ENCODE assay signal across 2 cellular contexts in the genomic region with DNA sequence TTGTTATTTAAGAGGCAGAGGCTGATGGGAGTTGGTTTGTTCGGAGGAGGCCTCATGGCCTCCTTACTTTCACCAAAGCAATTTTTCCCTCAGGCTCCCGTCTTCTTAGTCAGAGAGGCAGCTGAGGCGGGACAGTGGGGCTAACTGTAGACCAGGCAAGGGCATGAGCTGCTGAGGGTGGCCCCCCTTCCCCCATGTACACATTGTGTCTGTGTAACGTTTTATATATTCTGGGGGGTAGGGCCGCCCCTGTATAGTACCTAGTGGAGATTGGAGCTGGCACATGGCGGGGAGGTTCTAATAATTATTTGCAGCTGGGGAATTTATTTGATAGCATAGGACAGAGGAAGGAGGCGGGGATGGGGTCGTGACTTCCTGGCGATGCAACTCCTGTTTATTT.
TF ChIP-seq lines count a peak whose summit lies in the region.

No MANE protein-coding gene starts in this region.

TF ChIP-seq in GM23338, 12 proteins besides CTCF, POLR2A, EP300 and RAD21 (continued from another document):
- TF ChIP-seq, protein P1, sequence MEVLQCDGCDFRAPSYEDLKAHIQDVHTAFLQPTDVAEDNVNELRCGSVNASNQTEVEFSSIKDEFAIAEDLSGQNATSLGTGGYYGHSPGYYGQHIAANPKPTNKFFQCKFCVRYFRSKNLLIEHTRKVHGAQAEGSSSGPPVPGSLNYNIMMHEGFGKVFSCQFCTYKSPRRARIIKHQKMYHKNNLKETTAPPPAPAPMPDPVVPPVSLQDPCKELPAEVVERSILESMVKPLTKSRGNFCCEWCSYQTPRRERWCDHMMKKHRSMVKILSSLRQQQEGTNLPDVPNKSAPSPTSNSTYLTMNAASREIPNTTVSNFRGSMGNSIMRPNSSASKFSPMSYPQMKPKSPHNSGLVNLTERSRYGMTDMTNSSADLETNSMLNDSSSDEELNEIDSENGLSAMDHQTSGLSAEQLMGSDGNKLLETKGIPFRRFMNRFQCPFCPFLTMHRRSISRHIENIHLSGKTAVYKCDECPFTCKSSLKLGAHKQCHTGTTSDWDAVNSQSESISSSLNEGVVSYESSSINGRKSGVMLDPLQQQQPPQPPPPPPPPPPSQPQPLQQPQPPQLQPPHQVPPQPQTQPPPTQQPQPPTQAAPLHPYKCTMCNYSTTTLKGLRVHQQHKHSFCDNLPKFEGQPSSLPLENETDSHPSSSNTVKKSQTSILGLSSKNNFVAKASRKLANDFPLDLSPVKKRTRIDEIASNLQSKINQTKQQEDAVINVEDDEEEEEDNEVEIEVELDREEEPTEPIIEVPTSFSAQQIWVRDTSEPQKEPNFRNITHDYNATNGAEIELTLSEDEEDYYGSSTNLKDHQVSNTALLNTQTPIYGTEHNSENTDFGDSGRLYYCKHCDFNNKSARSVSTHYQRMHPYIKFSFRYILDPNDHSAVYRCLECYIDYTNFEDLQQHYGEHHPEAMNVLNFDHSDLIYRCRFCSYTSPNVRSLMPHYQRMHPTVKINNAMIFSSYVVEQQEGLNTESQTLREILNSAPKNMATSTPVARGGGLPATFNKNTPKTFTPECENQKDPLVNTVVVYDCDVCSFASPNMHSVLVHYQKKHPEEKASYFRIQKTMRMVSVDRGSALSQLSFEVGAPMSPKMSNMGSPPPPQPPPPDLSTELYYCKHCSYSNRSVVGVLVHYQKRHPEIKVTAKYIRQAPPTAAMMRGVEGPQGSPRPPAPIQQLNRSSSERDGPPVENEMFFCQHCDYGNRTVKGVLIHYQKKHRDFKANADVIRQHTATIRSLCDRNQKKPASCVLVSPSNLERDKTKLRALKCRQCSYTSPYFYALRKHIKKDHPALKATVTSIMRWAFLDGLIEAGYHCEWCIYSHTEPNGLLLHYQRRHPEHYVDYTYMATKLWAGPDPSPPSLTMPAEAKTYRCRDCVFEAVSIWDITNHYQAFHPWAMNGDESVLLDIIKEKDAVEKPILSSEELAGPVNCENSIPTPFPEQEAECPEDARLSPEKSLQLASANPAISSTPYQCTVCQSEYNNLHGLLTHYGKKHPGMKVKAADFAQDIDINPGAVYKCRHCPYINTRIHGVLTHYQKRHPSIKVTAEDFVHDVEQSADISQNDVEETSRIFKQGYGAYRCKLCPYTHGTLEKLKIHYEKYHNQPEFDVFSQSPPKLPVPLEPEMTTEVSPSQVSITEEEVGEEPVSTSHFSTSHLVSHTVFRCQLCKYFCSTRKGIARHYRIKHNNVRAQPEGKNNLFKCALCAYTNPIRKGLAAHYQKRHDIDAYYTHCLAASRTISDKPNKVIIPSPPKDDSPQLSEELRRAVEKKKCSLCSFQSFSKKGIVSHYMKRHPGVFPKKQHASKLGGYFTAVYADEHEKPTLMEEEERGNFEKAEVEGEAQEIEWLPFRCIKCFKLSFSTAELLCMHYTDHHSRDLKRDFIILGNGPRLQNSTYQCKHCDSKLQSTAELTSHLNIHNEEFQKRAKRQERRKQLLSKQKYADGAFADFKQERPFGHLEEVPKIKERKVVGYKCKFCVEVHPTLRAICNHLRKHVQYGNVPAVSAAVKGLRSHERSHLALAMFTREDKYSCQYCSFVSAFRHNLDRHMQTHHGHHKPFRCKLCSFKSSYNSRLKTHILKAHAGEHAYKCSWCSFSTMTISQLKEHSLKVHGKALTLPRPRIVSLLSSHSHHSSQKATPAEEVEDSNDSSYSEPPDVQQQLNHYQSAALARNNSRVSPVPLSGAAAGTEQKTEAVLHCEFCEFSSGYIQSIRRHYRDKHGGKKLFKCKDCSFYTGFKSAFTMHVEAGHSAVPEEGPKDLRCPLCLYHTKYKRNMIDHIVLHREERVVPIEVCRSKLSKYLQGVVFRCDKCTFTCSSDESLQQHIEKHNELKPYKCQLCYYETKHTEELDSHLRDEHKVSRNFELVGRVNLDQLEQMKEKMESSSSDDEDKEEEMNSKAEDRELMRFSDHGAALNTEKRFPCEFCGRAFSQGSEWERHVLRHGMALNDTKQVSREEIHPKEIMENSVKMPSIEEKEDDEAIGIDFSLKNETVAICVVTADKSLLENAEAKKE (CRISPR knock-in tag; IDR thresholded peaks at IDR 0.05) = no peak
- TF ChIP-seq JUNB (IDR thresholded peaks at IDR 0.05; ENCODE audit: unreplicated experiment) = no peak

TF ChIP-seq in K562, 482 proteins besides CTCF, POLR2A, EP300 and RAD21 (continued from another document):
- no peak for TF ChIP-seq TCF3 (CRISPR knock-in tag; IDR thresholded peaks at IDR 0.05)
- TF ChIP-seq ILF3 (IDR thresholded peaks at IDR 0.05; ENCODE audit: borderline replicate concordance) = no peak
